11 cellular contexts compared by ENCODE assay signal in genomic region chr2:188382107-188382506, GRCh38.
DNase-seq lines count a peak whose midpoint lies in the region; ATAC-seq, FAIRE-seq and TF ChIP-seq lines count a peak whose summit lies in the region.
"Had no signal": no experiment of that assay in that cellular context is flagged by ENCODE, and none has a peak within 500 bp of the region (broad histone marks: within the 10 kb centered on the region; RNA-seq: fewer than 3 reads in every experiment).

No MANE protein-coding gene starts in this region.

- H3K4me1 Mint-ChIP-seq in nephron progenitor cell: no peaks in the 10 kb centered on the region
- no peaks in the 10 kb centered on the region for H3K4me1 Mint-ChIP-seq in activated naive CD4-positive, alpha-beta T cell treated with anti-CD3 and anti-CD28 coated beads for 36 hours (ENCODE audit: low read depth)

- H3K9me2 ChIP-seq in PC-3 (replicated peaks; ENCODE audit: low read length): no peaks in the 10 kb centered on the region

- 79% methylated on average over 2 of the region's 2 CpGs for WGBS in A549 (ENCODE audit: missing lambda C conversion rate)

- H3K27ac ChIP-seq in A549 (peak overlapping the region; percentile 25 to 81; a peak in 5 of 6 replicates), PC-3 (ENCODE audit: low read length) (peak overlapping the region; percentile 74), endothelial cell of umbilical vein (ENCODE audit: insufficient read depth, low read depth, low read length) (peak overlapping the region; percentile 73)

- no peaks in the 10 kb centered on the region for H3K9me1 ChIP-seq in endothelial cell of umbilical vein (replicated peaks; ENCODE audit: control insufficient read depth, extremely low read depth, insufficient read depth, low read length)

- peaks cover 16% of the 10 kb centered on the region; the same call in 1 of the 2 replicates for H3K36me3 ChIP-seq in PC-3 (ENCODE audit: low read depth, low read length)
- no peaks in the 10 kb centered on the region for H3K36me3 ChIP-seq in endothelial cell of umbilical vein (ENCODE audit: control insufficient read depth in 2 of 2, extremely low read depth in 1 of 2, insufficient read depth in 2 of 2, low read length in 2 of 2)

- peak overlapping the region; percentile 41 for H3K27ac Mint-ChIP-seq in nephron progenitor cell
- H3K27ac Mint-ChIP-seq in activated naive CD4-positive, alpha-beta T cell treated with anti-CD3 and anti-CD28 coated beads for 36 hours: no peak overlapping the region

- POLR2A ChIA-PET in A549 (lab: Yijun Ruan, JAX) (no interaction called here), PC-3 (lab: Charles Lee; ENCODE audit: unreplicated experiment) (no interaction called here), endothelial cell of umbilical vein (lab: Charles Lee) (no interaction called here)

- H3K9me3 Mint-ChIP-seq in nephron progenitor cell: peaks cover 32% of the 10 kb centered on the region
- peaks cover 9% of the 10 kb centered on the region for H3K9me3 Mint-ChIP-seq in activated naive CD4-positive, alpha-beta T cell treated with anti-CD3 and anti-CD28 coated beads for 36 hours

- peaks cover 4% of the 10 kb centered on the region for H3F3A ChIP-seq in PC-3 (ENCODE audit: low read length, unreplicated experiment)

- H3K9ac ChIP-seq in PC-3 (ENCODE audit: low read length) (peak overlapping the region; percentile 21; the same call in 1 of the 2 replicates), endothelial cell of umbilical vein (replicated peaks; ENCODE audit: extremely low read depth, insufficient read depth, low read length) (peak overlapping the region; percentile 34)

- no peak overlapping the region for H3K4me3 Mint-ChIP-seq in nephron progenitor cell
- no peak overlapping the region for H3K4me3 Mint-ChIP-seq in activated naive CD4-positive, alpha-beta T cell treated with anti-CD3 and anti-CD28 coated beads for 36 hours

- TF ChIP-seq POLR2A in A549 (IDR thresholded peaks at IDR 0.05; ENCODE audit: low read length) (no peak), endothelial cell of umbilical vein (IDR thresholded peaks at IDR 0.05; ENCODE audit: low read depth, low read length) (no peak)

- no peak for TF ChIP-seq RAD21 in A549 (conservative IDR thresholded peaks at IDR 0.05 in 1 of 2, IDR thresholded peaks at IDR 0.05 in 1 of 2)

- H3K27me3 Mint-ChIP-seq in nephron progenitor cell (ENCODE audit: low read depth, poor library complexity): no peaks in the 10 kb centered on the region
- H3K27me3 Mint-ChIP-seq in activated naive CD4-positive, alpha-beta T cell treated with anti-CD3 and anti-CD28 coated beads for 36 hours (ENCODE audit: low read depth): no peaks in the 10 kb centered on the region

- no peaks in the 10 kb centered on the region for H4K20me1 ChIP-seq in PC-3 (ENCODE audit: low read length)
- no peaks in the 10 kb centered on the region for H4K20me1 ChIP-seq in endothelial cell of umbilical vein (replicated peaks; ENCODE audit: control insufficient read depth, extremely low read depth, insufficient read depth, low read length)

- CTCF ChIA-PET in A549 (lab: Yijun Ruan, JAX) (no interaction called here), PC-3 (lab: Charles Lee) (no interaction called here), endothelial cell of umbilical vein (lab: Charles Lee) (interaction anchor here (0.9 to 1.6 kb wide), 4 partner anchors 10 to 90 kb away, joined by 3 to 5 read pairs (median 4); partner anchors contain the start of gene GULP1)
- CTCF ChIA-PET in activated naive CD4-positive, alpha-beta T cell treated with anti-CD3 and anti-CD28 coated beads for 36 hours (lab: Charles Lee): no interaction called here

- no peak overlapping the region for H3K4me3 ChIP-seq in A549
- no peak overlapping the region for H3K4me3 ChIP-seq in PC-3 (ENCODE audit: low read length)
- H3K4me3 ChIP-seq in endothelial cell of umbilical vein (replicated peaks in 1 of 3; ENCODE audit: insufficient read depth in 1 of 3, low read depth in 1 of 3, low read length in 3 of 3): no peak overlapping the region

- intact Hi-C loops in PC-3 (cut with micrococcal nuclease): loop anchor here (5.0 kb wide), 1 partner anchor 125 kb away; no protein-coding TSS in a partner anchor
- intact Hi-C loops in endothelial cell of umbilical vein (cut with micrococcal nuclease): loop anchor here (1.0 to 5.0 kb wide), 2 partner anchors 90 to 130 kb away; no protein-coding TSS in a partner anchor
- intact Hi-C loops in activated naive CD4-positive, alpha-beta T cell treated with anti-CD3 and anti-CD28 coated beads for 36 hours (cut with micrococcal nuclease): no loop called here

- no peak for TF ChIP-seq EP300 in A549 (IDR thresholded peaks at IDR 0.05)

- ATAC-seq in A549: peak; percentile 19 to 63; a peak in 4 of 6 replicates
- peak; percentile 26 for ATAC-seq in PC-3
- no peak for ATAC-seq in HG03108 (IDR thresholded peaks at IDR 0.05; ENCODE audit: unreplicated experiment)
- ATAC-seq: activated CD4-positive, CD25-positive, alpha-beta regulatory T cell treated with anti-CD3 and anti-CD28 coated beads, Interleukin-2, amount 50 U/mL, for 24 hours had no signal

- TF ChIP-seq CTCF in A549 (IDR thresholded peaks at IDR 0.05) (no peak), PC-3 (conservative IDR thresholded peaks at IDR 0.05; ENCODE audit: low read depth, low read length) (no peak), endothelial cell of umbilical vein (IDR thresholded peaks at IDR 0.05; ENCODE audit: extremely low read depth in 1 of 2, insufficient read depth in 1 of 2, low read depth in 1 of 2, low read length in 2 of 2) (no peak), nephron progenitor cell (IDR thresholded peaks at IDR 0.05) (no peak), D721Med (IDR thresholded peaks at IDR 0.05; ENCODE audit: insufficient read depth, missing control alignments) (no peak)

- H3K9me3 ChIP-seq in A549 (peaks cover 27% of the 10 kb centered on the region), PC-3 (ENCODE audit: low read length) (0 out of 2 replicates have a peak, but pooled peaks cover 4% of the 10 kb centered on the region), endothelial cell of umbilical vein (replicated peaks; ENCODE audit: control insufficient read depth, insufficient read depth, low read length) (no peaks in the 10 kb centered on the region)

- H3K79me2 ChIP-seq in PC-3 (ENCODE audit: low read length) (peaks cover 15% of the 10 kb centered on the region; the same call in 1 of the 2 replicates), endothelial cell of umbilical vein (ENCODE audit: control insufficient read depth, insufficient read depth, low read length) (peaks cover 9% of the 10 kb centered on the region)

- no peak for FAIRE-seq in A549 (lab: Jason Lieb, UNC)
- no peak for FAIRE-seq in endothelial cell of umbilical vein (lab: Jason Lieb, UNC)
- no peak for FAIRE-seq in D721Med (lab: Jason Lieb, UNC)

- BruUV-seq in PC-3 (replicated peaks; lab: Mats Ljungman, UMichigan) (no TSS peak), endothelial cell of umbilical vein (replicated peaks; lab: Mats Ljungman, UMichigan) (no TSS peak)

- dilution Hi-C loops in endothelial cell of umbilical vein (cut with MboI; ENCODE audit: extremely low pct_ligation_motif_present, low sequenced_read_pairs): no loop called here

- H3K27me3 ChIP-seq in PC-3 (ENCODE audit: low read length): no peaks in the 10 kb centered on the region
- no peaks in the 10 kb centered on the region for H3K27me3 ChIP-seq in endothelial cell of umbilical vein (ENCODE audit: control insufficient read depth in 2 of 2, insufficient read depth in 2 of 2, low read length in 2 of 2)

- peak overlapping the region; percentile 48 for H3K4me2 ChIP-seq in A549
- H3K4me2 ChIP-seq in PC-3 (ENCODE audit: low read length): peak overlapping the region; percentile 64
- H3K4me2 ChIP-seq in endothelial cell of umbilical vein (ENCODE audit: insufficient read depth, low read length): peak overlapping the region; percentile 59

- DNase-seq in A549 (ENCODE audit: low read depth in 1 of 2, low spot score in 1 of 2) (no peak), PC-3 (peak; percentile 7), endothelial cell of umbilical vein (ENCODE audit: low read depth, low spot score) (peak; percentile 35), nephron progenitor cell (no peak), epidermal melanocyte (ENCODE audit: insufficient read length, low spot score) (no peak), D721Med (ENCODE audit: insufficient read length, low spot score) (no peak)
- no peak for DNase-seq in activated naive CD4-positive, alpha-beta T cell treated with anti-CD3 and anti-CD28 coated beads for 36 hours
- DNase-seq: NCI-H1092 treated with DMSO at 0.1 percent for 48 hours, NCI-H2227 treated with DMSO at 0.1 percent for 48 hours had no signal

- peaks cover 39% of the 10 kb centered on the region for H3K36me3 Mint-ChIP-seq in nephron progenitor cell (ENCODE audit: low read depth)
- no peaks in the 10 kb centered on the region for H3K36me3 Mint-ChIP-seq in activated naive CD4-positive, alpha-beta T cell treated with anti-CD3 and anti-CD28 coated beads for 36 hours (ENCODE audit: low read depth)

- H2AFZ ChIP-seq in PC-3 (ENCODE audit: low read length) (no peak overlapping the region), endothelial cell of umbilical vein (ENCODE audit: low read depth, low read length) (no peak overlapping the region)

- peaks cover 25% of the 10 kb centered on the region for H3K4me1 ChIP-seq in A549
- peaks cover 29% of the 10 kb centered on the region for H3K4me1 ChIP-seq in PC-3 (ENCODE audit: insufficient read depth, low read length)
- peaks cover 28% of the 10 kb centered on the region for H3K4me1 ChIP-seq in endothelial cell of umbilical vein (ENCODE audit: control insufficient read depth, extremely low read depth, insufficient read depth, low read length)

TF ChIP-seq in A549, 52 proteins besides CTCF, POLR2A, EP300 and RAD21 (continues in another document):
- TF ChIP-seq MYC (IDR thresholded peaks at IDR 0.05; ENCODE audit: borderline replicate concordance, low read length): no peak
- no peak for TF ChIP-seq RNF2 (IDR thresholded peaks at IDR 0.05; ENCODE audit: borderline replicate concordance, low read depth)
- TF ChIP-seq RARB (CRISPR knock-in tag; IDR thresholded peaks at IDR 0.05): no peak
- TF ChIP-seq MAZ (IDR thresholded peaks at IDR 0.05; ENCODE audit: borderline replicate concordance, low read depth, low read length): no peak
- no peak for TF ChIP-seq EHMT2 (IDR thresholded peaks at IDR 0.05; ENCODE audit: low read depth)
- no peak for TF ChIP-seq HDAC2 (IDR thresholded peaks at IDR 0.05)
- no peak for TF ChIP-seq FOSL2 (IDR thresholded peaks at IDR 0.05)
- no peak for TF ChIP-seq FOSL2 (CRISPR knock-in tag; IDR thresholded peaks at IDR 0.05)

TF ChIP-seq in endothelial cell of umbilical vein, 7 proteins besides CTCF, POLR2A, EP300 and RAD21:
- no peak for TF ChIP-seq JUN (IDR thresholded peaks at IDR 0.05; ENCODE audit: borderline replicate concordance, insufficient read depth, insufficient read length, low read depth)
- peak; percentile 30 for TF ChIP-seq GATA2 (IDR thresholded peaks at IDR 0.05; ENCODE audit: insufficient read depth, insufficient read length, low read depth, low read length)

Comparison
In these comparisons a context has a peak if more than half of its experiments do, and no peak if none do; other contexts are left out.
1. DNase-seq: peak in PC-3 (single experiment) and endothelial cell of umbilical vein (single experiment); none in A549 (0 of 2), nephron progenitor cell (single experiment), epidermal melanocyte (single experiment), activated naive CD4-positive, alpha-beta T cell treated with anti-CD3 and anti-CD28 coated beads for 36 hours (single experiment) and D721Med (single experiment).
2. Peak in every context shown above with its lines, with median percentiles within 50 percentile points of each other: H3K27ac ChIP-seq and H3K4me2 ChIP-seq.